In the genomic region with DNA sequence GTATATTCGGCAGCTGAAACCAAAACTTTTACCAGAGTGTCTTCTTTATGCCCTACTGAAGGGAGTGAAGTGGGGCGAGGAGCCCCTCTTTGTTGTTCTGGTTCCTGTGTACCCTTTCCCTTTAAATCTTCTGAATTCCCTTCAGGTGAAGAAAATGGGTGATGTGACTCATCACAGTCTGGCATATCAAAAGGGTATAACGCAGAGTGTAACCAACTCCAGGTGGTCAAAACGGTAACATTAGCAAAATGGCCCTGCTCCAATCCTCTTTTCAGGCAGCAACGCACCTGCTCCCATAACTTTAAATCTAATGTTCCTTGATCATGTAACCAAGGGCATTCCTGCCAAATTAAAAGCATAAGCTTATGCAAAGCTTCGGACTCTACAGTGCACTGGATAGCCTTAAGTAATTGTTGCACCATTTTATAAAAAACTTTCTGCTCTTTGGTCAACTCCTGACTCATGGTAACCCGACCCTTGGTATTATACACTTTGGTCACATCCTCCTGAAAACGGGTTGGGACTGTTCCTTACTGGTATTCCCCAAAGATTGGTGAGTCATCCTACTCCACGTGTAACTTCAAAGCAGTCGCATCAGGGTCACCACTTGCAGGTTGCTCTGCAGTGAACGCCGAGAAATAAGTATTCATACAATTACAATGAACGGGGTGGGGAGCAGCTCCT, we compare ENCODE assay signal across 21 cellular contexts.
DNase-seq lines count a peak whose midpoint lies in the region; ATAC-seq and TF ChIP-seq lines count a peak whose summit lies in the region.
"Had no signal": no experiment of that assay in that cellular context is flagged by ENCODE, and none has a peak within 500 bp of the region (broad histone marks: within the 10 kb centered on the region; RNA-seq: fewer than 3 reads in every experiment).

No MANE protein-coding gene starts in this region.

- intact Hi-C loops in mucosa of descending colon (cut with DNase I, micrococcal nuclease): no loop called here

- no peak overlapping the region for H3K4me3 ChIP-seq in adipocyte (ENCODE audit: low read length)
- H3K4me3 ChIP-seq in mucosa of descending colon: no peak overlapping the region
- H3K4me3 ChIP-seq in suprapubic skin: no peak overlapping the region
- H3K4me3 ChIP-seq: esophagus squamous epithelium, hepatocyte, psoas muscle, spleen, thyroid gland had no signal

- DNase-seq in EH (ENCODE audit: low read depth) (peak; percentile 6), LHCN-M2 (ENCODE audit: low read depth) (peak; percentile 43), adipocyte (ENCODE audit: low read depth) (peak; percentile 11), kidney tubule cell (ENCODE audit: low spot score) (peak; percentile 21), mucosa of descending colon (no peak), suprapubic skin (ENCODE audit: low spot score in 2 of 2) (no peak), NCI-H1436 treated with DMSO at 0.1 percent for 48 hours (lab: John Stamatoyannopoulos, UW) (no peak)
- DNase-seq: activated B cell treated with CpG ODN at 0.5 μM for 24 hours; activated CD8-positive, alpha-beta T cell treated with anti-CD3 and anti-CD28 coated beads, Interleukin-2, amount 10 ng/mL, durations not matched to agents 7 days and 5 days; activated naive CD8-positive, alpha-beta T cell treated with anti-CD3 and anti-CD28 coated beads for 36 hours; esophagus squamous epithelium; HFFc6; kidney glomerular epithelial cell; NCI-H2081 treated with DMSO at 0.1 percent for 48 hours; nephron progenitor cell; psoas muscle; spleen; T-cell; thyroid gland had no signal

- H3K9ac ChIP-seq in adipocyte (ENCODE audit: low read length): no peak overlapping the region

- no peak for ATAC-seq in mucosa of descending colon
- ATAC-seq: activated CD8-positive, alpha-beta T cell treated with anti-CD3 and anti-CD28 coated beads, Interleukin-2, amount 10 ng/mL, durations not matched to agents 7 days and 5 days; psoas muscle; stimulated activated effector memory CD8-positive, alpha-beta T cell treated with anti-CD3 and anti-CD28 coated beads, Interleukin-12 subunit alpha, Interleukin-12 subunit beta, amount 100 ng/mL, for 72 hours; T-cell had no signal

- TF ChIP-seq CTCF in mucosa of descending colon (IDR thresholded peaks at IDR 0.05): no peak
- no peak for TF ChIP-seq CTCF in suprapubic skin (IDR thresholded peaks at IDR 0.05)

- 87% methylated on average over 13 of the region's 13 CpGs for WGBS in suprapubic skin

- H3K27me3 ChIP-seq in adipocyte (replicated peaks; ENCODE audit: control insufficient read depth, insufficient read depth, low read length) (no peaks in the 10 kb centered on the region), suprapubic skin (no peaks in the 10 kb centered on the region)
- H3K27me3 ChIP-seq: esophagus squamous epithelium, hepatocyte, thyroid gland had no signal

- TF ChIP-seq POLR2A in suprapubic skin (IDR thresholded peaks at IDR 0.05): no peak

- H3K27ac ChIP-seq in suprapubic skin: no peak overlapping the region
- H3K27ac ChIP-seq: esophagus squamous epithelium, hepatocyte, psoas muscle, spleen, thyroid gland had no signal

- H3K36me3 ChIP-seq in adipocyte (ENCODE audit: control insufficient read depth, insufficient read depth, low read length, severe bottlenecking): no peaks in the 10 kb centered on the region
- H3K36me3 ChIP-seq in mucosa of descending colon (ENCODE audit: low read depth): no peaks in the 10 kb centered on the region
- no peaks in the 10 kb centered on the region for H3K36me3 ChIP-seq in suprapubic skin
- H3K36me3 ChIP-seq: esophagus squamous epithelium, spleen, thyroid gland had no signal

- H3K4me1 ChIP-seq in adipocyte (ENCODE audit: control insufficient read depth, insufficient read depth, low read length) (no peaks in the 10 kb centered on the region), mucosa of descending colon (ENCODE audit: low read depth) (no peaks in the 10 kb centered on the region), suprapubic skin (no peaks in the 10 kb centered on the region)
- H3K4me1 ChIP-seq: esophagus squamous epithelium, psoas muscle, spleen, thyroid gland had no signal

- peaks cover 12% of the 10 kb centered on the region for H3K9me3 ChIP-seq in adipocyte (ENCODE audit: control insufficient read depth, low read length)
- H3K9me3 ChIP-seq in mucosa of descending colon: peaks cover 11% of the 10 kb centered on the region
- H3K9me3 ChIP-seq in suprapubic skin: peaks cover 4% of the 10 kb centered on the region
- H3K9me3 ChIP-seq: thyroid gland had no signal

- no peak for TF ChIP-seq EP300 in suprapubic skin (IDR thresholded peaks at IDR 0.05)

Comparison
In these comparisons a context has a peak if more than half of its experiments do, and no peak if none do; other contexts are left out.
1. DNase-seq: peak in EH (single experiment), LHCN-M2 (single experiment), adipocyte (single experiment) and kidney tubule cell (single experiment); none in mucosa of descending colon (0 of 3), suprapubic skin (0 of 2) and NCI-H1436 treated with DMSO at 0.1 percent for 48 hours (single experiment).